Comparison of ENCODE assay signal across 16 cellular contexts in the genomic region with DNA sequence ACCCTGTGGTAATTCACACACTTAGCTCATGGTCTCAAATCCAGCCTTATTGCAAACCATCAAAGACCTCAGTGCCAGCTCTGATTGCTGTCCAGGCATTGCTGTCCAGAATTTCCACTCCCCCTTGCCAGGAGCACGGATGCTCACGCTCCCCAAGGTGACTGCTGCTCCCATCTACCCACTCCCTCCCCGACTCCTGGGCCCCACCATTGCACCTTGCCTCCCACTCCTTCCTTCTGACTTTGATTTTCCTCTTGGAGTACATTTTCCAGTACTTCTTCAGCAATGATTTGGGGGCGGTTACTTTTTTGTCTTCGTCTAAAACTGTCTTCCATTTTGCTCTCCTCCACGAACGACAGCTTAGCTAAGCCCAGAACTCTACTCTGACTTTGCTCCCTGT. TPM values are rescaled to one million over a fixed set of nuclear protein-coding genes. Genes with fewer than 3 reads are reported as not detected.
DNase-seq lines count a peak whose midpoint lies in the region; ATAC-seq lines count a peak whose summit lies in the region.
"Had no signal": no experiment of that assay in that cellular context is flagged by ENCODE, and none has a peak within 500 bp of the region (broad histone marks: within the 10 kb centered on the region; RNA-seq: fewer than 3 reads in every experiment).

No MANE protein-coding gene starts in this region.

- POLR2A ChIA-PET in naive thymus-derived CD4-positive, alpha-beta T cell (lab: Charles Lee) = interaction anchor here (0.8 to 1.0 kb wide), 2 partner anchors 9 to 12 kb away, joined by 3 read pairs; no protein-coding TSS in a partner anchor

- no peak for DNase-seq in activated naive CD4-positive, alpha-beta T cell (lab: John Stamatoyannopoulos, UW)
- DNase-seq in caudate nucleus (lab: John Stamatoyannopoulos, UW) (peak in 35 of 61 donors; percentile 24 to 87 (median 54)), middle frontal gyrus (ENCODE audit: extremely low spot score, low spot score) (no peak)
- DNase-seq in naive thymus-derived CD4-positive, alpha-beta T cell = no peak
- DNase-seq: MV-4-11, NCI-H1417 treated with DMSO at 0.1 percent for 48 hours, NCI-H2029, NCI-H2171, NCI-H446, SHP77 had no signal

- peak overlapping the region; percentile 90 for H3K27ac ChIP-seq in caudate nucleus (ENCODE audit: low read depth, low read length)
- H3K27ac ChIP-seq in naive thymus-derived CD4-positive, alpha-beta T cell (ENCODE audit: low read depth, low read length) = no peak overlapping the region
- H3K27ac ChIP-seq: A549, C4-2B had no signal

- H3K27me3 ChIP-seq in naive thymus-derived CD4-positive, alpha-beta T cell (ENCODE audit: control insufficient read depth in 2 of 2, insufficient read depth in 2 of 2, low read length in 2 of 2) = no peaks in the 10 kb centered on the region

- H3K4me1 ChIP-seq in naive thymus-derived CD4-positive, alpha-beta T cell (ENCODE audit: control insufficient read depth in 2 of 2, insufficient read depth in 2 of 2, low read length in 2 of 2) = peaks cover 21 to 22% of the 10 kb centered on the region in 2 donors

- H3K4me3 Mint-ChIP-seq in activated naive CD4-positive, alpha-beta T cell treated with anti-CD3 and anti-CD28 coated beads, Interleukin-2, amount 50 U/mL, for 24 hours = no peak overlapping the region
- H3K4me3 Mint-ChIP-seq in naive thymus-derived CD4-positive, alpha-beta T cell = no peak overlapping the region

- CTCF ChIA-PET in naive thymus-derived CD4-positive, alpha-beta T cell (lab: Charles Lee) = no interaction called here

- H3K36me3 Mint-ChIP-seq in activated naive CD4-positive, alpha-beta T cell treated with anti-CD3 and anti-CD28 coated beads, Interleukin-2, amount 50 U/mL, for 24 hours = no peaks in the 10 kb centered on the region
- H3K36me3 Mint-ChIP-seq in naive thymus-derived CD4-positive, alpha-beta T cell = no peaks in the 10 kb centered on the region

- no peak for ATAC-seq in naive thymus-derived CD4-positive, alpha-beta T cell
- ATAC-seq in HG02623 (IDR thresholded peaks at IDR 0.05; ENCODE audit: unreplicated experiment) (no peak), GM18907 (IDR thresholded peaks at IDR 0.05; ENCODE audit: unreplicated experiment) (no peak)
- ATAC-seq: A549 had no signal

- H3K4me3 ChIP-seq in naive thymus-derived CD4-positive, alpha-beta T cell (ENCODE audit: low read length) = no peak overlapping the region
- H3K4me3 ChIP-seq: A549 had no signal

- H3K9me3 Mint-ChIP-seq in activated naive CD4-positive, alpha-beta T cell treated with anti-CD3 and anti-CD28 coated beads, Interleukin-2, amount 50 U/mL, for 24 hours = no peaks in the 10 kb centered on the region
- H3K9me3 Mint-ChIP-seq in naive thymus-derived CD4-positive, alpha-beta T cell = peaks cover 0 to 2% (median 0%) of the 10 kb centered on the region in 11 donors

- H3K9me3 ChIP-seq in naive thymus-derived CD4-positive, alpha-beta T cell (ENCODE audit: control insufficient read depth in 2 of 3, low read length in 3 of 3) = no peaks in the 10 kb centered on the region
- H3K9me3 ChIP-seq: A549 had no signal

- H3K27me3 Mint-ChIP-seq in activated naive CD4-positive, alpha-beta T cell treated with anti-CD3 and anti-CD28 coated beads, Interleukin-2, amount 50 U/mL, for 24 hours = no peaks in the 10 kb centered on the region
- H3K27me3 Mint-ChIP-seq in naive thymus-derived CD4-positive, alpha-beta T cell = peaks cover 0 to 8% (median 0%) of the 10 kb centered on the region in 5 donors

- H3K27ac Mint-ChIP-seq in activated naive CD4-positive, alpha-beta T cell treated with anti-CD3 and anti-CD28 coated beads, Interleukin-2, amount 50 U/mL, for 24 hours = peak overlapping the region; percentile 52
- H3K27ac Mint-ChIP-seq in naive thymus-derived CD4-positive, alpha-beta T cell = peak overlapping the region in 6 of 9 donors; percentile 10 to 76 (median 50)

- intact Hi-C loops in naive thymus-derived CD4-positive, alpha-beta T cell (cut with micrococcal nuclease) = no loop called here

- no peaks in the 10 kb centered on the region for H3K36me3 ChIP-seq in naive thymus-derived CD4-positive, alpha-beta T cell (ENCODE audit: control insufficient read depth in 2 of 3, insufficient read depth in 3 of 3, low read length in 3 of 3)

- H3K4me1 Mint-ChIP-seq in activated naive CD4-positive, alpha-beta T cell treated with anti-CD3 and anti-CD28 coated beads, Interleukin-2, amount 50 U/mL, for 24 hours = peaks cover 42% of the 10 kb centered on the region
- H3K4me1 Mint-ChIP-seq in naive thymus-derived CD4-positive, alpha-beta T cell = peaks cover 22 to 50% (median 39%) of the 10 kb centered on the region in 7 donors

RNA-seq across cellular contexts. Expression of a gene that starts 11.5 kb away (rescaled TPM):
- total RNA-seq in naive thymus-derived CD4-positive, alpha-beta T cell = 10 to 100 TPM; 15.2 to 26.5 (median 16.1) TPM
- 1 to 10 TPM; 6.1 to 7.4 TPM for polyA plus RNA-seq in naive thymus-derived CD4-positive, alpha-beta T cell

RNA-seq across cellular contexts. Expression of a gene that starts 11.8 kb away (rescaled TPM):
- under 1 TPM in 2 of 5 experiments, not detected in 3; 0.12 to 0.27 TPM for total RNA-seq in naive thymus-derived CD4-positive, alpha-beta T cell
- not detected for polyA plus RNA-seq in naive thymus-derived CD4-positive, alpha-beta T cell
- total RNA-seq: H7 had no signal

Comparison
In these comparisons a context has a peak if more than half of its experiments do, and no peak if none do; other contexts are left out.
1. DNase-seq: peak in caudate nucleus (35 of 61); none in activated naive CD4-positive, alpha-beta T cell (0 of 4), naive thymus-derived CD4-positive, alpha-beta T cell (0 of 9) and middle frontal gyrus (single experiment).